Comparison of ENCODE assay signal across 15 cellular contexts in genomic region chr12:63804746-63805145, GRCh38. TPM values are rescaled to one million over a fixed set of nuclear protein-coding genes. Genes with fewer than 3 reads are reported as not detected.
DNase-seq lines count a peak whose midpoint lies in the region; ATAC-seq and TF ChIP-seq lines count a peak whose summit lies in the region.
"Had no signal": no experiment of that assay in that cellular context is flagged by ENCODE, and none has a peak within 500 bp of the region (broad histone marks: within the 10 kb centered on the region; RNA-seq: fewer than 3 reads in every experiment).

No MANE protein-coding gene starts in this region.

- peak overlapping the region; percentile 1 for H3K27ac Mint-ChIP-seq in chondrocyte (ENCODE audit: unreplicated experiment)
- peak overlapping the region; percentile 22 for H3K27ac Mint-ChIP-seq in neural crest cell (ENCODE audit: unreplicated experiment)
- H3K27ac Mint-ChIP-seq: H9 had no signal

- POLR2A ChIA-PET in IMR-90 (lab: Charles Lee; ENCODE audit: unreplicated experiment) = interaction anchor here (0.6 kb wide), 1 partner anchor 10 kb away, joined by 5 read pairs; no protein-coding TSS in a partner anchor

- CTCF ChIA-PET in IMR-90 (lab: Yijun Ruan, JAX) = no interaction called here

- no peaks in the 10 kb centered on the region for H4K20me1 ChIP-seq in IMR-90 (ENCODE audit: insufficient read depth, low read length)
- H4K20me1 ChIP-seq: BLaER1 treated with 17β-estradiol and CSF1 and Interleukin-3, amounts not matched to agents 10 nM and 100 nM had no signal

- TF ChIP-seq RAD21 in IMR-90 (IDR thresholded peaks at IDR 0.05; ENCODE audit: low read length) = no peak

- H2AK5ac ChIP-seq in IMR-90 (ENCODE audit: low read depth, low read length) = no peak overlapping the region

- ATAC-seq in IMR-90 (ENCODE audit: low read depth) (peak; percentile 33), HG03135 (IDR thresholded peaks at IDR 0.05; ENCODE audit: unreplicated experiment) (no peak), HG02981 (IDR thresholded peaks at IDR 0.05; ENCODE audit: unreplicated experiment) (no peak), GM21723 (IDR thresholded peaks at IDR 0.05; ENCODE audit: unreplicated experiment) (no peak)
- ATAC-seq: HepG2 had no signal

- H2AFZ ChIP-seq in IMR-90 (replicated peaks; ENCODE audit: low read length, poor library complexity) = no peak overlapping the region

- peaks cover 4% of the 10 kb centered on the region; the same call in 1 of the 2 replicates for H3K36me3 ChIP-seq in IMR-90 (ENCODE audit: control insufficient read depth, insufficient read depth, low read length)

- no peak overlapping the region for H2BK120ac ChIP-seq in IMR-90 (ENCODE audit: low read depth, low read length)

- no peak overlapping the region for H2BK15ac ChIP-seq in IMR-90 (ENCODE audit: low read depth, low read length)

- no CpG with 5 or more reads among the region's 2 CpGs for WGBS in IMR-90 (ENCODE audit: extremely low coverage in 2 of 2, insufficient read length in 1 of 2), 2 experiments

- TF ChIP-seq CTCF in AG10803 (conservative IDR thresholded peaks at IDR 0.05; ENCODE audit: low read length) (no peak), IMR-90 (conservative IDR thresholded peaks at IDR 0.05; ENCODE audit: low read depth, low read length) (no peak), chondrocyte (IDR thresholded peaks at IDR 0.05) (no peak), neural crest cell (conservative IDR thresholded peaks at IDR 0.05) (no peak)

- no peaks in the 10 kb centered on the region for H3K27me3 ChIP-seq in IMR-90 (ENCODE audit: control insufficient read depth, insufficient read depth, low read length)
- H3K27me3 ChIP-seq: BLaER1 treated with 17β-estradiol and CSF1 and Interleukin-3, amounts not matched to agents 10 nM and 100 nM had no signal

- H3K4me3 Mint-ChIP-seq in chondrocyte (ENCODE audit: unreplicated experiment) = no peak overlapping the region
- H3K4me3 Mint-ChIP-seq in neural crest cell = no peak overlapping the region
- H3K4me3 Mint-ChIP-seq: CD4-positive, CD25-positive, alpha-beta regulatory T cell; H9 had no signal

- no peak overlapping the region for H3K56ac ChIP-seq in IMR-90 (ENCODE audit: extremely low read depth, insufficient read depth, low read length)

- DNase-seq in AG10803 (ENCODE audit: low read depth) = peak; percentile 4
- peak; percentile 35 for DNase-seq in IMR-90
- DNase-seq in chondrocyte (ENCODE audit: low spot score) = no peak
- DNase-seq in neural crest cell (ENCODE audit: low read depth, low spot score) = no peak
- no peak for DNase-seq in amygdala (lab: John Stamatoyannopoulos, UW)
- DNase-seq: Calu3; CD4-positive, CD25-positive, alpha-beta regulatory T cell; DMS 273 treated with DMSO at 0.1 percent for 48 hours; GOT3; H9 had no signal

- H4K91ac ChIP-seq in IMR-90 (ENCODE audit: insufficient read depth, low read depth, low read length) = no peak overlapping the region

- no peak overlapping the region for H3K18ac ChIP-seq in IMR-90 (ENCODE audit: low read depth, low read length)

- intact Hi-C loops in IMR-90 (cut with micrococcal nuclease) = no loop called here

- no peak overlapping the region for H3K4ac ChIP-seq in IMR-90 (ENCODE audit: low read depth, low read length)

- H3K23ac ChIP-seq in IMR-90 (ENCODE audit: low read depth, low read length) = no peak overlapping the region

- no peak overlapping the region for H3K27ac ChIP-seq in IMR-90 (ENCODE audit: insufficient read depth, low read length)
- H3K27ac ChIP-seq: BLaER1 treated with 17β-estradiol and CSF1 and Interleukin-3, amounts not matched to agents 10 nM and 100 nM had no signal

- in situ Hi-C loops in IMR-90 (cut with MboI; ENCODE audit: low sequenced_read_pairs) = loop anchor here (5.0 kb wide), 1 partner anchor 387 kb away; no protein-coding TSS in a partner anchor

- H4K8ac ChIP-seq in IMR-90 (ENCODE audit: low read depth in 2 of 2, low read length in 2 of 2) = no peak overlapping the region

- H3K14ac ChIP-seq in IMR-90 (replicated peaks; ENCODE audit: low read depth, low read length) = no peak overlapping the region

- H3K9me3 Mint-ChIP-seq in chondrocyte (ENCODE audit: low read depth) = no peaks in the 10 kb centered on the region
- no peaks in the 10 kb centered on the region for H3K9me3 Mint-ChIP-seq in neural crest cell
- H3K9me3 Mint-ChIP-seq: CD4-positive, CD25-positive, alpha-beta regulatory T cell; H9 had no signal

- no peak overlapping the region for H3K4me2 ChIP-seq in IMR-90 (ENCODE audit: low read depth, low read length)
- H3K4me2 ChIP-seq: BLaER1 treated with 17β-estradiol and CSF1 and Interleukin-3, amounts not matched to agents 10 nM and 100 nM had no signal

- H3K4me1 Mint-ChIP-seq in chondrocyte (ENCODE audit: low read depth) (peaks cover 19% of the 10 kb centered on the region), neural crest cell (no peaks in the 10 kb centered on the region)
- H3K4me1 Mint-ChIP-seq: H9 had no signal

- no peaks in the 10 kb centered on the region for H3K27me3 Mint-ChIP-seq in chondrocyte (ENCODE audit: low read depth)
- H3K27me3 Mint-ChIP-seq in neural crest cell (ENCODE audit: low read depth) = no peaks in the 10 kb centered on the region
- H3K27me3 Mint-ChIP-seq: CD4-positive, CD25-positive, alpha-beta regulatory T cell had no signal

- no peaks in the 10 kb centered on the region for H3K79me1 ChIP-seq in IMR-90 (ENCODE audit: low read depth in 1 of 2, low read length in 2 of 2)

- no peak for TF ChIP-seq POLR2A in IMR-90 (IDR thresholded peaks at IDR 0.05; ENCODE audit: low read depth, low read length)

- no peak overlapping the region for H2BK20ac ChIP-seq in IMR-90 (ENCODE audit: low read depth, low read length)

- no TSS peak for BruUV-seq in IMR-90 (replicated peaks; lab: Mats Ljungman, UMichigan)

- peaks cover 4% of the 10 kb centered on the region for H3K36me3 Mint-ChIP-seq in chondrocyte (ENCODE audit: low read depth)
- H3K36me3 Mint-ChIP-seq in neural crest cell (ENCODE audit: low read depth) = peaks cover 3% of the 10 kb centered on the region

- dilution Hi-C loops in IMR-90 (cut with HindIII; ENCODE audit: low sequenced_read_pairs, unreplicated experiment) = no loop called here

- H3K4me3 ChIP-seq in AG10803 (ENCODE audit: low read length) (no peak overlapping the region), IMR-90 (ENCODE audit: insufficient read depth, low read depth, low read length) (no peak overlapping the region)
- H3K4me3 ChIP-seq: BLaER1 treated with 17β-estradiol and CSF1 and Interleukin-3, amounts not matched to agents 10 nM and 100 nM had no signal

- peaks cover 3% of the 10 kb centered on the region; the same call in 1 of the 2 replicates for H3K9me1 ChIP-seq in IMR-90 (ENCODE audit: insufficient read depth, low read length)

- H2BK5ac ChIP-seq in IMR-90 (ENCODE audit: low read depth, low read length, poor library complexity, severe bottlenecking) = no peak overlapping the region

- peaks cover 2% of the 10 kb centered on the region; the same call in 1 of the 2 replicates for H3K4me1 ChIP-seq in IMR-90 (ENCODE audit: control insufficient read depth, insufficient read depth, low read length)
- H3K4me1 ChIP-seq: BLaER1 treated with 17β-estradiol and CSF1 and Interleukin-3, amounts not matched to agents 10 nM and 100 nM had no signal

- H3K9ac ChIP-seq in IMR-90 (ENCODE audit: low read depth, low read length) = no peak overlapping the region
- H3K9ac ChIP-seq: BLaER1 treated with 17β-estradiol and CSF1 and Interleukin-3, amounts not matched to agents 10 nM and 100 nM had no signal

- no peak overlapping the region for H4K5ac ChIP-seq in IMR-90 (ENCODE audit: low read depth, low read length)

- H2AK9ac ChIP-seq in IMR-90 (replicated peaks; ENCODE audit: low read depth, low read length, poor library complexity) = no peak overlapping the region

- no peaks in the 10 kb centered on the region for H3K9me3 ChIP-seq in IMR-90 (ENCODE audit: control insufficient read depth, insufficient read depth, low read length)
- H3K9me3 ChIP-seq: BLaER1 treated with 17β-estradiol and CSF1 and Interleukin-3, amounts not matched to agents 10 nM and 100 nM had no signal

TF ChIP-seq in IMR-90, 13 proteins besides CTCF, POLR2A, EP300 and RAD21 (continues in another document):
- no peak for TF ChIP-seq MXI1 (IDR thresholded peaks at IDR 0.05; ENCODE audit: borderline replicate concordance, low read depth, low read length)
- no peak for TF ChIP-seq CHD1 (IDR thresholded peaks at IDR 0.05; ENCODE audit: low read depth, low read length)
- no peak for TF ChIP-seq RCOR1 (IDR thresholded peaks at IDR 0.05; ENCODE audit: insufficient replicate concordance, low read length)
- TF ChIP-seq RFX5 (IDR thresholded peaks at IDR 0.05; ENCODE audit: low read depth, low read length) = no peak
- no peak for TF ChIP-seq CEBPB (IDR thresholded peaks at IDR 0.05; ENCODE audit: low read depth, low read length)
- TF ChIP-seq SMC3 (IDR thresholded peaks at IDR 0.05; ENCODE audit: low read depth, low read length) = no peak
- TF ChIP-seq, protein P1, sequence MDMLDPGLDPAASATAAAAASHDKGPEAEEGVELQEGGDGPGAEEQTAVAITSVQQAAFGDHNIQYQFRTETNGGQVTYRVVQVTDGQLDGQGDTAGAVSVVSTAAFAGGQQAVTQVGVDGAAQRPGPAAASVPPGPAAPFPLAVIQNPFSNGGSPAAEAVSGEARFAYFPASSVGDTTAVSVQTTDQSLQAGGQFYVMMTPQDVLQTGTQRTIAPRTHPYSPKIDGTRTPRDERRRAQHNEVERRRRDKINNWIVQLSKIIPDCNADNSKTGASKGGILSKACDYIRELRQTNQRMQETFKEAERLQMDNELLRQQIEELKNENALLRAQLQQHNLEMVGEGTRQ (IDR thresholded peaks at IDR 0.05; ENCODE audit: low read depth, low read length) = no peak
- no peak for TF ChIP-seq NFE2L2 (IDR thresholded peaks at IDR 0.05; ENCODE audit: low read depth, low read length)
- no peak for TF ChIP-seq FOS (IDR thresholded peaks at IDR 0.05; ENCODE audit: low read depth, low read length)
- no peak for TF ChIP-seq MAFK (IDR thresholded peaks at IDR 0.05; ENCODE audit: low read depth, low read length)
- TF ChIP-seq BHLHE40 (IDR thresholded peaks at IDR 0.05; ENCODE audit: low read depth, low read length) = no peak
- no peak for TF ChIP-seq MAZ (IDR thresholded peaks at IDR 0.05; ENCODE audit: borderline replicate concordance, low read depth, low read length)

RNA-seq across cellular contexts. Expression of gene RXYLT1, which starts 25.0 kb away (rescaled TPM):
- total RNA-seq in IMR-90 (2012; rRNA removed) = 9.0 and 9.7 TPM in 2 replicates
- polyA plus RNA-seq in IMR-90 (2012; rRNA removed) = 8.8 and 9.5 TPM in 2 replicates
- polyA plus RNA-seq in IMR-90 (2012; cell fraction: cytosol; rRNA removed) = 3.1 and 4.3 TPM in 2 replicates
- 2.4 and 7.9 TPM in 2 replicates for polyA plus RNA-seq in IMR-90 (2012; cell fraction: nucleus; rRNA removed; ENCODE audit: low replicate concordance)
- 14.4 to 18.5 TPM (median 14.8 TPM) in 3 replicates for total RNA-seq in chondrocyte
- total RNA-seq in neural crest cell = 20.2 and 20.8 TPM in 2 replicates

RNA-seq across cellular contexts. Expression of gene SRGAP1, which starts 39.8 kb away (rescaled TPM):
- 10.0 and 14.4 TPM in 2 replicates for total RNA-seq in IMR-90 (2012; rRNA removed)
- 10.2 and 11.0 TPM in 2 replicates for polyA plus RNA-seq in IMR-90 (2012; rRNA removed)
- 3.7 and 5.3 TPM in 2 replicates for polyA plus RNA-seq in IMR-90 (2012; cell fraction: cytosol; rRNA removed)
- 29.1 and 33.8 TPM in 2 replicates for polyA plus RNA-seq in IMR-90 (2012; cell fraction: nucleus; rRNA removed; ENCODE audit: low replicate concordance)
- 13.0 to 14.7 TPM (median 13.2 TPM) in 3 replicates for total RNA-seq in chondrocyte
- total RNA-seq in neural crest cell = 12.6 and 14.8 TPM in 2 replicates
- total RNA-seq: CD4-positive, CD25-positive, alpha-beta regulatory T cell had no signal

Comparison
In these comparisons a context has a peak if more than half of its experiments do, and no peak if none do; other contexts are left out.
1. DNase-seq: peak in AG10803 (single experiment) and IMR-90 (single experiment); none in chondrocyte (single experiment), neural crest cell (single experiment) and amygdala (0 of 56).